1 cellular context compared by ENCODE assay signal in genomic region chr6:25277857-25278256, GRCh38.
TF ChIP-seq lines count a peak whose summit lies in the region.

No MANE protein-coding gene starts in this region.

TF ChIP-seq in H1, 55 proteins besides CTCF, POLR2A, EP300 and RAD21:
- no peak for TF ChIP-seq YY1 (IDR thresholded peaks at IDR 0.05; ENCODE audit: low read depth, low read length)
- no peak for TF ChIP-seq HDAC6 (IDR thresholded peaks at IDR 0.05; ENCODE audit: low read depth, low read length)
- TF ChIP-seq POLR2AphosphoS5 (IDR thresholded peaks at IDR 0.05; ENCODE audit: low read depth, low read length), result no peak
- no peak for TF ChIP-seq SUZ12 (IDR thresholded peaks at IDR 0.05; ENCODE audit: low read length)
- TF ChIP-seq ATF2 (IDR thresholded peaks at IDR 0.05; ENCODE audit: low read length), result no peak
- TF ChIP-seq GTF2F1 (IDR thresholded peaks at IDR 0.05; ENCODE audit: borderline replicate concordance, low read depth, low read length), result no peak
- no peak for TF ChIP-seq BCL11A (IDR thresholded peaks at IDR 0.05; ENCODE audit: low read depth in 2 of 2, low read length in 2 of 2)
